Comparison of ENCODE assay signal across 8 cellular contexts in genomic region chr5:7856855-7857254, GRCh38. TPM values are rescaled to one million over a fixed set of nuclear protein-coding genes. Genes with fewer than 3 reads are reported as not detected.
DNase-seq lines count a peak whose midpoint lies in the region; ATAC-seq, FAIRE-seq and TF ChIP-seq lines count a peak whose summit lies in the region.

No MANE protein-coding gene starts in this region.

- no peak for TF ChIP-seq POLR2A in HCT116 (IDR thresholded peaks at IDR 0.05; ENCODE audit: borderline replicate concordance, extremely low read depth, insufficient read depth, insufficient read length)
- no peak for TF ChIP-seq POLR2A in tibial nerve (IDR thresholded peaks at IDR 0.05)

- CTCF ChIA-PET in HCT116 (lab: Charles Lee) = no interaction called here

- ATAC-seq in HCT116 (peak; percentile 90), HG02610 (IDR thresholded peaks at IDR 0.05; ENCODE audit: unreplicated experiment) (no peak)

- H3K36me3 ChIP-seq in HCT116 (ENCODE audit: control insufficient read depth in 1 of 2, insufficient read depth in 2 of 2, low read length in 2 of 2) (peaks cover 5 to 21% of the 10 kb centered on the region in 2 experiments; a peak in 3 of 4 replicates), tibial nerve (peaks cover 0 to 43% (median 0%) of the 10 kb centered on the region in 3 donors)

- no peak overlapping the region for H3K4me2 ChIP-seq in HCT116 (ENCODE audit: low read length)

- intact Hi-C loops in HCT116 (cut with micrococcal nuclease) = loop anchor here (5.0 kb wide), 1 partner anchor 1090 kb away; no protein-coding TSS in a partner anchor

- TF ChIP-seq CTCF in HCT116 (IDR thresholded peaks at IDR 0.05 in 2 of 3, conservative IDR thresholded peaks at IDR 0.05 in 1 of 3; ENCODE audit: borderline replicate concordance in 1 of 3, insufficient read depth in 1 of 3, low read depth in 2 of 3, low read length in 2 of 3) (peak; percentile 42 to 84 (median 68); a peak in 5 of 6 replicates), tibial nerve (IDR thresholded peaks at IDR 0.05) (peak; percentile 18 to 52 (median 30))

- no peaks in the 10 kb centered on the region for H3K4me1 ChIP-seq in HCT116 (ENCODE audit: control insufficient read depth in 1 of 2, insufficient read depth in 2 of 2, low read length in 2 of 2)
- H3K4me1 ChIP-seq in tibial nerve = peaks cover 0 to 9% (median 2%) of the 10 kb centered on the region in 4 donors

- H3K4me3 ChIP-seq in HCT116 (replicated peaks in 1 of 2; ENCODE audit: low read depth in 1 of 2, low read length in 2 of 2) (no peak overlapping the region), tibial nerve (no peak overlapping the region)

- peak; percentile 96 for FAIRE-seq in islet of Langerhans (lab: Jason Lieb, UNC)

- BruUV-seq in HCT116 (replicated peaks; lab: Mats Ljungman, UMichigan) = no TSS peak

- no peaks in the 10 kb centered on the region for H4K20me1 ChIP-seq in HCT116 (ENCODE audit: insufficient read depth)

- POLR2A ChIA-PET in HCT116 (lab: Charles Lee) = no interaction called here

- no peak overlapping the region for H2AFZ ChIP-seq in HCT116 (ENCODE audit: low read depth, low read length, poor library complexity, severe bottlenecking)

- no peaks in the 10 kb centered on the region for H3K27me3 ChIP-seq in HCT116 (ENCODE audit: insufficient read depth, low read length)
- no peaks in the 10 kb centered on the region for H3K27me3 ChIP-seq in tibial nerve

- TF ChIP-seq EP300 in tibial nerve (IDR thresholded peaks at IDR 0.05) = no peak

- peak; percentile 86 for DNase-seq in DMS153 treated with DMSO at 0.1 percent for 48 hours (lab: John Stamatoyannopoulos, UW; ENCODE audit: unreplicated experiment)
- DNase-seq in HCT116 (ENCODE audit: low read depth, low spot score) = peak; percentile 15
- DNase-seq in NCI-H526 treated with DMSO at 0.1 percent for 48 hours (lab: John Stamatoyannopoulos, UW) = peak; percentile 4
- peak; percentile 65 for DNase-seq in astrocyte of the hippocampus (ENCODE audit: low read depth, low spot score)
- DNase-seq in tibial nerve (ENCODE audit: low spot score in 2 of 2) = no peak
- DNase-seq in KG1 (lab: John Stamatoyannopoulos, UW) = no peak

- H3K9ac ChIP-seq in HCT116 (ENCODE audit: low read length) = no peak overlapping the region

- WGBS in tibial nerve, 2 donors = 96 to 99% methylated on average over 2 of the region's 2 CpGs

- RAD21 ChIA-PET in HCT116 (lab: Charles Lee; ENCODE audit: low non-redundant PET in 1 of 2, low total read pairs in 2 of 2, uncharacterized antibody in 2 of 2, unreplicated experiment in 2 of 2) = no interaction called here

- TF ChIP-seq RAD21 in HCT116 (IDR thresholded peaks at IDR 0.05; ENCODE audit: low read depth) = peak; percentile 68

- H3K27ac ChIP-seq in HCT116 (ENCODE audit: low read depth, low read length) (no peak overlapping the region), tibial nerve (no peak overlapping the region)

- H3K79me2 ChIP-seq in HCT116 (ENCODE audit: insufficient read depth, low read length) = no peaks in the 10 kb centered on the region

- no peaks in the 10 kb centered on the region for H3K9me2 ChIP-seq in HCT116 (ENCODE audit: insufficient read depth)

- no peaks in the 10 kb centered on the region for H3K9me3 ChIP-seq in HCT116 (ENCODE audit: control insufficient read depth in 1 of 2, insufficient read depth in 1 of 2, low read depth in 1 of 2, low read length in 2 of 2)
- no peaks in the 10 kb centered on the region for H3K9me3 ChIP-seq in tibial nerve

TF ChIP-seq in HCT116, 20 proteins besides CTCF, POLR2A, EP300 and RAD21:
- TF ChIP-seq REST (IDR thresholded peaks at IDR 0.05; ENCODE audit: low read depth) = no peak
- TF ChIP-seq SIN3A (IDR thresholded peaks at IDR 0.05; ENCODE audit: low read depth) = no peak
- no peak for TF ChIP-seq ZFX (IDR thresholded peaks at IDR 0.05)
- TF ChIP-seq POLR2AphosphoS5 (IDR thresholded peaks at IDR 0.05; ENCODE audit: low read depth, low read length) = no peak
- TF ChIP-seq ZNF274 (IDR thresholded peaks at IDR 0.05; ENCODE audit: low read depth, low read length) = no peak
- TF ChIP-seq EGR1 (IDR thresholded peaks at IDR 0.05; ENCODE audit: low read depth) = no peak
- TF ChIP-seq CEBPB (IDR thresholded peaks at IDR 0.05; ENCODE audit: low read depth) = no peak
- no peak for TF ChIP-seq ZBTB33 (IDR thresholded peaks at IDR 0.05; ENCODE audit: extremely low read depth, insufficient replicate concordance, low read length)
- no peak for TF ChIP-seq EZH2phosphoT487 (IDR thresholded peaks at IDR 0.05; ENCODE audit: borderline replicate concordance)
- TF ChIP-seq SRF (IDR thresholded peaks at IDR 0.05; ENCODE audit: low read depth) = no peak
- TF ChIP-seq FOSL1 (IDR thresholded peaks at IDR 0.05; ENCODE audit: low read depth) = no peak
- TF ChIP-seq CBX3 (IDR thresholded peaks at IDR 0.05; ENCODE audit: low read depth) = no peak
- TF ChIP-seq EZH2 (IDR thresholded peaks at IDR 0.05) = no peak
- TF ChIP-seq MAX (IDR thresholded peaks at IDR 0.05) = no peak
- TF ChIP-seq ELF1 (IDR thresholded peaks at IDR 0.05; ENCODE audit: borderline replicate concordance, low read depth) = no peak

RNA-seq across cellular contexts. Expression of gene CFAP90, which starts 5.9 kb away (rescaled TPM):
- total RNA-seq in HCT116 (2021; ENCODE audit: unreplicated experiment) = not detected
- not detected in 2 replicates for polyA plus RNA-seq in HCT116 (2012)
- not detected for total RNA-seq in tibial nerve

RNA-seq across cellular contexts. Expression of gene FASTKD3, which starts 12.0 kb away (rescaled TPM):
- total RNA-seq in HCT116 (2021; ENCODE audit: unreplicated experiment) (12.0 TPM), tibial nerve (10 to 100 TPM in 1 of 4 donors, 1 to 10 TPM in 3; 4.7 to 16.0 (median 8.2) TPM)
- 5.6 and 8.3 TPM in 2 replicates for polyA plus RNA-seq in HCT116 (2012)

RNA-seq across cellular contexts. Expression of gene MTRR, which starts 12.1 kb away (rescaled TPM):
- total RNA-seq in HCT116 (2021; ENCODE audit: unreplicated experiment) (32.5 TPM), tibial nerve (10 to 100 TPM; 34.3 to 48.0 (median 41.8) TPM)
- 20.7 and 26.2 TPM in 2 replicates for polyA plus RNA-seq in HCT116 (2012)

Comparison
In these comparisons a context has a peak if more than half of its experiments do, and no peak if none do; other contexts are left out.
1. DNase-seq: peak in DMS153 treated with DMSO at 0.1 percent for 48 hours (single experiment), HCT116 (single experiment), NCI-H526 treated with DMSO at 0.1 percent for 48 hours (single experiment) and astrocyte of the hippocampus (single experiment); none in tibial nerve (0 of 2) and KG1 (single experiment).